30 cellular contexts compared by ENCODE assay signal in genomic region chr10:103629581-103629980, GRCh38.
"Had no signal": no experiment of that assay in that cellular context is flagged by ENCODE, and none has a peak within 500 bp of the region (broad histone marks: within the 10 kb centered on the region; RNA-seq: fewer than 3 reads in every experiment).

No MANE protein-coding gene starts in this region.

- ATAC-seq: activated CD8-positive, alpha-beta T cell treated with anti-CD3 and anti-CD28 coated beads for 36 hours; activated naive CD4-positive, alpha-beta T cell treated with anti-CD3 and anti-CD28 coated beads, Interleukin-2, amount 50 U/mL, for 72 hours; body of pancreas had no signal

- DNase-seq: activated CD4-positive, alpha-beta T cell treated with anti-CD3 and anti-CD28 coated beads for 1 hour; activated CD4-positive, alpha-beta T cell treated with anti-CD3 and anti-CD28 coated beads for 48 hours; activated CD4-positive, alpha-beta T cell treated with anti-CD3 and anti-CD28 coated beads, Interleukin-2, amount 50 U/mL, for 4 hours; activated CD4-positive, CD25-positive, alpha-beta regulatory T cell; activated CD8-positive, alpha-beta T cell treated with anti-CD3 and anti-CD28 coated beads for 36 hours; activated gamma-delta T cell; activated naive CD4-positive, alpha-beta T cell treated with anti-CD3 and anti-CD28 coated beads for 36 hours; activated T-cell treated with anti-CD3 and anti-CD28 coated beads, Interleukin-2, amount 50 U/mL, for 24 hours; adrenal gland; body of pancreas; MG63; NCI-H1092; NCI-H146; NCI-H187; NCI-H2029 treated with DMSO at 0.1 percent for 48 hours; NCI-H2107; NCI-H2171; NCI-H510A; NCI-H526; NCI-H748 treated with DMSO at 0.1 percent for 48 hours; NK-92 treated with Interleukin-12 subunit alpha and Interleukin-12 subunit beta, amount 100 ng/mL, for 24 hours; OCI-M1; SHP77; SJCRH30; T1000; WERI-Rb-1 had no signal

- H3K27me3 ChIP-seq: adrenal gland, body of pancreas, breast epithelium, MG63, SJCRH30 had no signal

- H3K27ac Mint-ChIP-seq: activated CD8-positive, alpha-beta T cell treated with anti-CD3 and anti-CD28 coated beads for 36 hours; activated naive CD4-positive, alpha-beta T cell treated with anti-CD3 and anti-CD28 coated beads for 36 hours; activated T-cell treated with anti-CD3 and anti-CD28 coated beads, Interleukin-2, amount 50 U/mL, for 24 hours; activated T-helper 2 cell treated with anti-CD3 and anti-CD28 coated beads, Interferon-gamma antibody, Interleukin-2, Interleukin-4, amounts not matched to agents 10 μg/mL and 5 μg/mL and 100 μg/mL, durations not matched to agents 14 hours and 24 hours and 36 hours had no signal

- H3K4me3 ChIP-seq: adrenal gland, body of pancreas, breast epithelium, MG63, SJCRH30, SK-N-MC had no signal

- H3K9me3 ChIP-seq: adrenal gland, body of pancreas, breast epithelium, MG63, SJCRH30 had no signal

- H3K27me3 Mint-ChIP-seq: activated CD8-positive, alpha-beta T cell treated with anti-CD3 and anti-CD28 coated beads for 36 hours; activated T-cell treated with anti-CD3 and anti-CD28 coated beads, Interleukin-2, amount 50 U/mL, for 24 hours had no signal

- H3K4me3 Mint-ChIP-seq: activated CD8-positive, alpha-beta T cell treated with anti-CD3 and anti-CD28 coated beads for 36 hours; activated naive CD4-positive, alpha-beta T cell treated with anti-CD3 and anti-CD28 coated beads for 36 hours; activated T-cell treated with anti-CD3 and anti-CD28 coated beads, Interleukin-2, amount 50 U/mL, for 24 hours had no signal

- H3K36me3 ChIP-seq: breast epithelium, SJCRH30, WERI-Rb-1 had no signal

- H3K4me1 ChIP-seq: adrenal gland, body of pancreas, breast epithelium had no signal

- H3K27ac ChIP-seq: adrenal gland, body of pancreas, breast epithelium, SJCRH30, SK-N-MC, WERI-Rb-1 had no signal

- H3K9me3 Mint-ChIP-seq: activated CD8-positive, alpha-beta T cell treated with anti-CD3 and anti-CD28 coated beads for 36 hours; activated naive CD4-positive, alpha-beta T cell treated with anti-CD3 and anti-CD28 coated beads for 36 hours; activated naive CD4-positive, alpha-beta T cell treated with anti-CD3 and anti-CD28 coated beads, Interleukin-2, amount 50 U/mL, for 72 hours; activated T-cell treated with anti-CD3 and anti-CD28 coated beads, Interleukin-2, amount 50 U/mL, for 24 hours; activated T-helper 2 cell treated with anti-CD3 and anti-CD28 coated beads, Interferon-gamma antibody, Interleukin-2, Interleukin-4, amounts not matched to agents 10 μg/mL and 5 μg/mL and 100 μg/mL, durations not matched to agents 14 hours and 24 hours and 36 hours had no signal

- H3K36me3 Mint-ChIP-seq: activated naive CD4-positive, alpha-beta T cell treated with anti-CD3 and anti-CD28 coated beads, Interleukin-2, amount 50 U/mL, for 72 hours had no signal
